ENCODE assay signal across 18 cellular contexts in the genomic region with DNA sequence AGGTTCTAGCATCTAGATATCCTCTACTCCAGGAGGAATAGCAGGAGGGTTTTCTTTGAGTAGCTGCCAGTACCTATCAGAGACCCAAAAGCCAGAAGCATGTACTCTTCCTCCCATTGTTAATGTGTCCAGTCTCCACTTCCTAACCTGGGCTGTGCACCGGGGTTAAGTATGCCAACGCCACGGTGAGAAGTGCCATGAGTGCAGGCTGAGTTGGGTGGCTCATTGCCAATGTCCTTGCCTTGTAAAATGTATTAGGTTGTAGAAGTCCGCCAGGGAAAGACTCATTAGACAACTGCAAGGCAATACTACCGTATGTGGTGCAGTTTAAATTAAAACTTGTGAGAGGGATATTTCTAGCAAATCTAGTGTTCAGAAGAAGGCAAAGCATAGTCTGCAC. TPM values are rescaled to one million over a fixed set of nuclear protein-coding genes. Genes with fewer than 3 reads are reported as not detected.
DNase-seq lines count a peak whose midpoint lies in the region; ATAC-seq, FAIRE-seq and TF ChIP-seq lines count a peak whose summit lies in the region.
"Had no signal": no experiment of that assay in that cellular context is flagged by ENCODE, and none has a peak within 500 bp of the region (broad histone marks: within the 10 kb centered on the region; RNA-seq: fewer than 3 reads in every experiment).

No MANE protein-coding gene starts in this region.

- FAIRE-seq in D721Med (lab: Jason Lieb, UNC) (no peak), GM19239 (lab: Jason Lieb, UNC) (no peak)

- H3K27me3 ChIP-seq in heart right ventricle: no peaks in the 10 kb centered on the region
- no peaks in the 10 kb centered on the region for H3K27me3 ChIP-seq in right atrium auricular region
- no peaks in the 10 kb centered on the region for H3K27me3 ChIP-seq in left ventricle myocardium inferior (ENCODE audit: low read depth)
- no peaks in the 10 kb centered on the region for H3K27me3 ChIP-seq in lower lobe of right lung (ENCODE audit: low read depth)
- no peaks in the 10 kb centered on the region for H3K27me3 ChIP-seq in upper lobe of right lung
- H3K27me3 ChIP-seq: BLaER1 treated with 17β-estradiol and CSF1 and Interleukin-3, amounts not matched to agents 10 nM and 100 nM had no signal

- intact Hi-C loops in heart right ventricle (cut with DNase I): no loop called here
- intact Hi-C loops in left ventricle myocardium inferior (cut with micrococcal nuclease): no loop called here
- intact Hi-C loops in lower lobe of right lung (cut with DNase I): no loop called here
- intact Hi-C loops in upper lobe of right lung (cut with DNase I): no loop called here

- TF ChIP-seq CTCF in heart right ventricle (IDR thresholded peaks at IDR 0.05): no peak
- no peak for TF ChIP-seq CTCF in right atrium auricular region (IDR thresholded peaks at IDR 0.05)
- TF ChIP-seq CTCF in left ventricle myocardium inferior (IDR thresholded peaks at IDR 0.05; ENCODE audit: borderline replicate concordance): no peak
- TF ChIP-seq CTCF in lower lobe of right lung (IDR thresholded peaks at IDR 0.05): no peak
- TF ChIP-seq CTCF in upper lobe of right lung (IDR thresholded peaks at IDR 0.05): no peak
- TF ChIP-seq CTCF in D721Med (IDR thresholded peaks at IDR 0.05; ENCODE audit: insufficient read depth, missing control alignments): no peak

- H3K4me1 ChIP-seq in heart right ventricle (peaks cover 0 to 6% (median 0%) of the 10 kb centered on the region in 9 donors), right atrium auricular region (no peaks in the 10 kb centered on the region), left ventricle myocardium inferior (peaks cover 8% of the 10 kb centered on the region), lower lobe of right lung (no peaks in the 10 kb centered on the region), upper lobe of right lung (no peaks in the 10 kb centered on the region)

- no peak overlapping the region for H3K27ac ChIP-seq in heart right ventricle
- H3K27ac ChIP-seq in right atrium auricular region: no peak overlapping the region
- H3K27ac ChIP-seq in left ventricle myocardium inferior (replicated peaks): no peak overlapping the region
- no peak overlapping the region for H3K27ac ChIP-seq in lower lobe of right lung
- H3K27ac ChIP-seq in upper lobe of right lung: no peak overlapping the region
- H3K27ac ChIP-seq: BLaER1 treated with 17β-estradiol and CSF1 and Interleukin-3, amounts not matched to agents 10 nM and 100 nM; GM23248 had no signal

- H3K4me3 ChIP-seq in heart right ventricle (no peak overlapping the region), right atrium auricular region (no peak overlapping the region), left ventricle myocardium inferior (no peak overlapping the region), lower lobe of right lung (no peak overlapping the region), upper lobe of right lung (no peak overlapping the region)
- H3K4me3 ChIP-seq: BLaER1 treated with 17β-estradiol and CSF1 and Interleukin-3, amounts not matched to agents 10 nM and 100 nM; GM23248 had no signal

- 42 to 48% methylated on average over 5 of the region's 5 CpGs for WGBS in heart right ventricle, 2 donors

- DNase-seq in heart right ventricle (peak; percentile 24 to 36), right atrium auricular region (ENCODE audit: low spot score) (no peak), left ventricle myocardium inferior (peak; percentile 27), lower lobe of right lung (peak; percentile 50), upper lobe of right lung (no peak), cerebellum (ENCODE audit: low spot score) (no peak), D721Med (ENCODE audit: insufficient read length, low spot score) (no peak), GM19239 (ENCODE audit: insufficient read length, low spot score) (no peak)
- DNase-seq: ACHN; Calu3; CD4-positive, CD25-positive, alpha-beta regulatory T cell; DMS153; DND-41; GF-D8; GM23248; H7 had no signal

- peak in 6 of 8 donors; percentile 42 to 76 (median 64) for ATAC-seq in heart right ventricle
- peak; percentile 33 to 49 for ATAC-seq in lower lobe of right lung
- peak; percentile 49 for ATAC-seq in upper lobe of right lung

- H3K9me3 ChIP-seq in heart right ventricle: no peaks in the 10 kb centered on the region
- H3K9me3 ChIP-seq in right atrium auricular region: no peaks in the 10 kb centered on the region
- no peaks in the 10 kb centered on the region for H3K9me3 ChIP-seq in left ventricle myocardium inferior (replicated peaks)
- H3K9me3 ChIP-seq in lower lobe of right lung: no peaks in the 10 kb centered on the region
- H3K9me3 ChIP-seq in upper lobe of right lung: no peaks in the 10 kb centered on the region

- H3K36me3 ChIP-seq in heart right ventricle (peaks cover 0 to 94% (median 22%) of the 10 kb centered on the region in 9 donors), right atrium auricular region (peaks cover 8% of the 10 kb centered on the region), left ventricle myocardium inferior (peaks cover 60% of the 10 kb centered on the region), lower lobe of right lung (peaks cover 36% of the 10 kb centered on the region), upper lobe of right lung (peaks cover 18% of the 10 kb centered on the region)
- H3K36me3 ChIP-seq: BLaER1 treated with 17β-estradiol and CSF1 and Interleukin-3, amounts not matched to agents 10 nM and 100 nM had no signal

RNA-seq across cellular contexts. Expression of gene PRR15, which starts 55.0 kb away (rescaled TPM):
- total RNA-seq in heart right ventricle: under 1 TPM in 5 of 10 donors, not detected in 5; 0.14 to 0.49 (median 0.23) TPM
- under 1 TPM; 0.29 to 0.42 TPM for polyA plus RNA-seq in heart right ventricle
- total RNA-seq in right atrium auricular region: 10 to 100 TPM in 1 of 2 donors, 1 to 10 TPM in 1; 4.2 to 26.3 TPM
- not detected for total RNA-seq in left ventricle myocardium inferior
- total RNA-seq in lower lobe of right lung: 4.1 TPM
- total RNA-seq in upper lobe of right lung: 2.1 TPM
- total RNA-seq in cerebellum: not detected
- total RNA-seq: A172; CD4-positive, CD25-positive, alpha-beta regulatory T cell had no signal
- polyA plus RNA-seq: CD4-positive, CD25-positive, alpha-beta regulatory T cell had no signal

Comparison
In these comparisons a context has a peak if more than half of its experiments do, and no peak if none do; other contexts are left out.
1. DNase-seq: peak in heart right ventricle (2 of 2), left ventricle myocardium inferior (single experiment) and lower lobe of right lung (single experiment); none in right atrium auricular region (single experiment), upper lobe of right lung (single experiment), cerebellum (single experiment), D721Med (single experiment) and GM19239 (single experiment).
2. Peak in every context shown above with its lines, with median percentiles within 50 percentile points of each other: ATAC-seq.